8 cellular contexts compared by ENCODE assay signal in genomic region chr9:97985058-97985861, GRCh38. TPM values are rescaled to one million over a fixed set of nuclear protein-coding genes. Genes with fewer than 3 reads are reported as not detected.
A peak's percentile ranks its signal among the peaks of the same experiment; 100 is the strongest.
DNase-seq lines count a peak whose midpoint lies in the region; ATAC-seq lines count a peak whose summit lies in the region.

No MANE protein-coding gene starts in this region.

- H3K4me1 Mint-ChIP-seq in dendritic cell treated with granulocyte-macrophage colony-stimulating factor and Interleukin-4, amounts not matched to agents 40 ng/mL and 50 ng/mL, for 4 days (ENCODE audit: low read depth) = peaks cover 50% of the 10 kb centered on the region

- no peaks in the 10 kb centered on the region for H3K9me3 ChIP-seq in mucosa of stomach (ENCODE audit: control insufficient read depth, low read length)

- peak; percentile 5 for ATAC-seq in HG03135 (IDR thresholded peaks at IDR 0.05; ENCODE audit: unreplicated experiment)

- no peaks in the 10 kb centered on the region for H3K9me3 Mint-ChIP-seq in dendritic cell treated with granulocyte-macrophage colony-stimulating factor and Interleukin-4, amounts not matched to agents 40 ng/mL and 50 ng/mL, for 4 days

- H3K4me1 ChIP-seq in mucosa of stomach (ENCODE audit: control insufficient read depth, insufficient read depth, low read length) = peaks cover 29% of the 10 kb centered on the region

- no peaks in the 10 kb centered on the region for H3K36me3 ChIP-seq in mucosa of stomach (ENCODE audit: control insufficient read depth, insufficient read depth, low read length)

- H3K36me3 Mint-ChIP-seq in dendritic cell treated with granulocyte-macrophage colony-stimulating factor and Interleukin-4, amounts not matched to agents 40 ng/mL and 50 ng/mL, for 4 days (ENCODE audit: low read depth) = peaks cover 6% of the 10 kb centered on the region

- intact Hi-C loops in dendritic cell treated with granulocyte-macrophage colony-stimulating factor and Interleukin-4, amounts not matched to agents 40 ng/mL and 50 ng/mL, for 4 days (cut with micrococcal nuclease) = no loop called here

- H3K27ac ChIP-seq in temporal lobe (ENCODE audit: low read depth, low read length) = peak overlapping the region; percentile 65

- peak overlapping the region; percentile 79 for H3K4me3 Mint-ChIP-seq in dendritic cell treated with granulocyte-macrophage colony-stimulating factor and Interleukin-4, amounts not matched to agents 40 ng/mL and 50 ng/mL, for 4 days

- H3K9ac ChIP-seq in mucosa of stomach (ENCODE audit: low read length) = peak overlapping the region; percentile 96

- H3K27me3 ChIP-seq in mucosa of stomach (ENCODE audit: control insufficient read depth, insufficient read depth, low read length) = no peaks in the 10 kb centered on the region

- H3K4me3 ChIP-seq in mucosa of stomach (ENCODE audit: low read length) = peak overlapping the region; percentile 41

- peak; percentile 63 for DNase-seq in DMS 273 (lab: John Stamatoyannopoulos, UW; ENCODE audit: unreplicated experiment)
- no peak for DNase-seq in DMS 273 treated with DMSO at 0.1 percent for 48 hours (lab: John Stamatoyannopoulos, UW)
- peak; percentile 17 to 70 (median 29) for DNase-seq in T-helper 2 cell
- no peak for DNase-seq in iPS-NIHi11 (ENCODE audit: low spot score)

- H3K27ac Mint-ChIP-seq in dendritic cell treated with granulocyte-macrophage colony-stimulating factor and Interleukin-4, amounts not matched to agents 40 ng/mL and 50 ng/mL, for 4 days = peak overlapping the region; percentile 96

- H3K27me3 Mint-ChIP-seq in dendritic cell treated with granulocyte-macrophage colony-stimulating factor and Interleukin-4, amounts not matched to agents 40 ng/mL and 50 ng/mL, for 4 days = peaks cover 12% of the 10 kb centered on the region

RNA-seq across cellular contexts. Expression of gene ANP32B, which starts 2.1 kb away (rescaled TPM):
- 9.8 TPM for total RNA-seq in temporal lobe

RNA-seq across cellular contexts. Expression of gene HEMGN, which starts 47.3 kb away (rescaled TPM):
- total RNA-seq in temporal lobe = 2.2 TPM

Comparison
In these comparisons a context has a peak if more than half of its experiments do, and no peak if none do; other contexts are left out.
1. DNase-seq: peak in DMS 273 (single experiment) and T-helper 2 cell (5 of 5); none in DMS 273 treated with DMSO at 0.1 percent for 48 hours (single experiment) and iPS-NIHi11 (single experiment).